25 cellular contexts compared by ENCODE assay signal in the genomic region with DNA sequence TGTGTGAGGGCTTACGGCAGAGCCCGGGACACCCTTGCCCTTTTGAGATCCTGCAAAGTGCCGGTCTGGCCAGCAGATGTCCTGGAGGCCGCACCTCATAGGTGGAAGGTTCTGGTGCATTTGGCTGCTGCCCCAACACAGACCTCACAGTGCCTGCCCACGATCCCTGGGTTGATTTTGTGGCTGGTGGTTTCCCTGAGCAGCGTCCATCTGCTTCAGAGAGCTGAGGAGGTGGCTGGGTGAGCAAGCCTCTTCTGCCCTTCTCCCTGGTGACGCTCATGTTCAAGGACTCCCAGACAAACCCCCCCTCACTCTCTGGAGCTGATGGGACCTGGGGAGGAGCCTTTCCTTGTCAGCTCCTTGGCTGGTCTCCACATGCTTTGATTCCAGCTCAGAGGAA. TPM values are rescaled to one million over a fixed set of nuclear protein-coding genes. Genes with fewer than 3 reads are reported as not detected.
DNase-seq lines count a peak whose midpoint lies in the region; ATAC-seq and TF ChIP-seq lines count a peak whose summit lies in the region.
"Had no signal": no experiment of that assay in that cellular context is flagged by ENCODE, and none has a peak within 500 bp of the region (broad histone marks: within the 10 kb centered on the region; RNA-seq: fewer than 3 reads in every experiment).

No MANE protein-coding gene starts in this region.

- H3K4me3 Mint-ChIP-seq in endodermal cell: no peak overlapping the region
- H3K4me3 Mint-ChIP-seq in CD8-positive, alpha-beta T cell: no peak overlapping the region
- H3K4me3 Mint-ChIP-seq: activated CD8-positive, alpha-beta T cell treated with anti-CD3 and anti-CD28 coated beads for 36 hours; activated naive CD8-positive, alpha-beta T cell; immature natural killer cell; naive B cell had no signal

- intact Hi-C loops in Right ventricle myocardium inferior (cut with DNase I) (no loop called here), cardiac septum (cut with DNase I) (no loop called here)
- intact Hi-C loops in CD8-positive, alpha-beta T cell (cut with DNase I, micrococcal nuclease): no loop called here

- DNase-seq in Right ventricle myocardium inferior (ENCODE audit: missing footprints): no peak
- DNase-seq in cardiac septum (ENCODE audit: low spot score): no peak
- peak; percentile 66 for DNase-seq in endodermal cell
- DNase-seq in right atrium auricular region (ENCODE audit: low spot score): no peak
- DNase-seq in NCI-H1048 (lab: John Stamatoyannopoulos, UW): no peak
- no peak for DNase-seq in CD8-positive, alpha-beta T cell
- no peak for DNase-seq in NK-92 (lab: John Stamatoyannopoulos, UW; ENCODE audit: unreplicated experiment)
- DNase-seq in hypothalamus (lab: John Stamatoyannopoulos, UW): no peak
- DNase-seq: activated CD4-positive, alpha-beta T cell treated with anti-CD3 and anti-CD28 coated beads for 1 hour; activated CD8-positive, alpha-beta T cell treated with anti-CD3 and anti-CD28 coated beads for 36 hours; head of caudate nucleus; immature natural killer cell; naive B cell; NCI-H1105 treated with DMSO at 0.1 percent for 48 hours; NCI-H2029 treated with DMSO at 0.1 percent for 48 hours; NCI-H2227 treated with DMSO at 0.1 percent for 48 hours; NCI-H748 treated with DMSO at 0.1 percent for 48 hours; stimulated activated naive CD4-positive, alpha-beta T cell treated with Interleukin-2 at 50 U/mL for 16 hours; T-helper 1 cell had no signal

- POLR2A ChIA-PET in CD8-positive, alpha-beta T cell (lab: Charles Lee): no interaction called here

- peak; percentile 30 for ATAC-seq in Right ventricle myocardium inferior
- ATAC-seq in CD8-positive, alpha-beta T cell: no peak
- ATAC-seq: activated CD8-positive, alpha-beta T cell treated with anti-CD3 and anti-CD28 coated beads for 36 hours; left lobe of liver had no signal

- no peaks in the 10 kb centered on the region for H3K27me3 ChIP-seq in endodermal cell (ENCODE audit: control insufficient read depth, insufficient read depth, low read length, poor library complexity, severe bottlenecking)
- no peaks in the 10 kb centered on the region for H3K27me3 ChIP-seq in right atrium auricular region
- H3K27me3 ChIP-seq in CD8-positive, alpha-beta T cell (ENCODE audit: insufficient read depth, low read length): no peaks in the 10 kb centered on the region

- TF ChIP-seq CTCF in endodermal cell (conservative IDR thresholded peaks at IDR 0.05): peak; percentile 49
- no peak for TF ChIP-seq CTCF in right atrium auricular region (IDR thresholded peaks at IDR 0.05)
- no peak for TF ChIP-seq CTCF in CD8-positive, alpha-beta T cell (IDR thresholded peaks at IDR 0.05)

- peaks cover 12% of the 10 kb centered on the region for H3K36me3 ChIP-seq in endodermal cell (ENCODE audit: control insufficient read depth, insufficient read depth, low read length)
- peaks cover 42% of the 10 kb centered on the region for H3K36me3 ChIP-seq in right atrium auricular region
- peaks cover 40% of the 10 kb centered on the region for H3K36me3 ChIP-seq in CD8-positive, alpha-beta T cell (ENCODE audit: insufficient read depth, low read length)
- H3K36me3 ChIP-seq: prostate gland had no signal

- H3K4me1 Mint-ChIP-seq in endodermal cell: no peaks in the 10 kb centered on the region
- H3K4me1 Mint-ChIP-seq in CD8-positive, alpha-beta T cell (ENCODE audit: low read depth): no peaks in the 10 kb centered on the region
- H3K4me1 Mint-ChIP-seq: immature natural killer cell, naive B cell had no signal

- H3K4me1 ChIP-seq in endodermal cell (ENCODE audit: control insufficient read depth, insufficient read depth, low read length) (no peaks in the 10 kb centered on the region), right atrium auricular region (peaks cover 0 to 30% of the 10 kb centered on the region in 2 donors)
- H3K4me1 ChIP-seq in CD8-positive, alpha-beta T cell (ENCODE audit: insufficient read depth, low read length): no peaks in the 10 kb centered on the region
- H3K4me1 ChIP-seq: HAP-1, prostate gland had no signal

- peaks cover 3% of the 10 kb centered on the region for H3K36me3 Mint-ChIP-seq in endodermal cell (ENCODE audit: low read depth)
- H3K36me3 Mint-ChIP-seq in CD8-positive, alpha-beta T cell: peaks cover 64% of the 10 kb centered on the region

- 75 to 95% methylated on average over 4 to 7 of the region's 7 CpGs for WGBS in endodermal cell (ENCODE audit: insufficient coverage in 1 of 2, insufficient read length in 1 of 2), 2 experiments

- H3K9me3 Mint-ChIP-seq in endodermal cell: no peaks in the 10 kb centered on the region
- H3K9me3 Mint-ChIP-seq in CD8-positive, alpha-beta T cell: no peaks in the 10 kb centered on the region
- H3K9me3 Mint-ChIP-seq: activated CD8-positive, alpha-beta T cell treated with anti-CD3 and anti-CD28 coated beads for 36 hours; activated T-helper 2 cell treated with anti-CD3 and anti-CD28 coated beads, Interferon-gamma antibody, Interleukin-2, Interleukin-4, amounts not matched to agents 10 μg/mL and 5 μg/mL and 100 μg/mL, durations not matched to agents 14 hours and 24 hours and 36 hours; immature natural killer cell; naive B cell had no signal

- peak overlapping the region; percentile 55 for H3K27ac Mint-ChIP-seq in endodermal cell
- H3K27ac Mint-ChIP-seq in CD8-positive, alpha-beta T cell: no peak overlapping the region
- H3K27ac Mint-ChIP-seq: activated CD8-positive, alpha-beta T cell treated with anti-CD3 and anti-CD28 coated beads for 36 hours; activated naive CD8-positive, alpha-beta T cell; activated T-helper 2 cell treated with anti-CD3 and anti-CD28 coated beads, Interferon-gamma antibody, Interleukin-2, Interleukin-4, amounts not matched to agents 10 μg/mL and 5 μg/mL and 100 μg/mL, durations not matched to agents 14 hours and 24 hours and 36 hours; naive B cell had no signal

- no peak overlapping the region for H3K9ac ChIP-seq in endodermal cell (ENCODE audit: extremely low read depth, low read length, poor library complexity, severe bottlenecking)

- no peaks in the 10 kb centered on the region for H3K9me3 ChIP-seq in endodermal cell (ENCODE audit: control insufficient read depth, low read length)
- no peaks in the 10 kb centered on the region for H3K9me3 ChIP-seq in right atrium auricular region
- no peaks in the 10 kb centered on the region for H3K9me3 ChIP-seq in CD8-positive, alpha-beta T cell (ENCODE audit: low read length)
- H3K9me3 ChIP-seq: HAP-1, prostate gland had no signal

- H3K27ac ChIP-seq in endodermal cell (ENCODE audit: low read depth, low read length) (no peak overlapping the region), right atrium auricular region (peak overlapping the region; percentile 24 to 84)
- H3K27ac ChIP-seq in CD8-positive, alpha-beta T cell (ENCODE audit: low read depth, low read length): no peak overlapping the region
- H3K27ac ChIP-seq: 22Rv1, prostate gland had no signal

- H3K4me3 ChIP-seq in endodermal cell (ENCODE audit: low read length): no peak overlapping the region
- no peak overlapping the region for H3K4me3 ChIP-seq in right atrium auricular region
- no peak overlapping the region for H3K4me3 ChIP-seq in CD8-positive, alpha-beta T cell (ENCODE audit: low read depth, low read length)
- H3K4me3 ChIP-seq: HAP-1, prostate gland had no signal

- CTCF ChIA-PET in CD8-positive, alpha-beta T cell (lab: Charles Lee): no interaction called here

- H3K27me3 Mint-ChIP-seq in endodermal cell (ENCODE audit: insufficient read depth): no peaks in the 10 kb centered on the region
- no peaks in the 10 kb centered on the region for H3K27me3 Mint-ChIP-seq in CD8-positive, alpha-beta T cell (ENCODE audit: low read depth)
- H3K27me3 Mint-ChIP-seq: activated CD8-positive, alpha-beta T cell treated with anti-CD3 and anti-CD28 coated beads for 36 hours; activated naive CD8-positive, alpha-beta T cell; naive B cell had no signal

RNA-seq across cellular contexts. Expression of gene BNIP1, which starts 18.9 kb away (rescaled TPM):
- total RNA-seq in Right ventricle myocardium inferior (10.0 TPM), cardiac septum (11.1 TPM), endodermal cell (1 to 10 TPM; 6.8 to 7.3 TPM), right atrium auricular region (10 to 100 TPM in 1 of 2 donors, 1 to 10 TPM in 1; 7.2 to 11.6 TPM)
- polyA plus RNA-seq in endodermal cell (2013, experiment 1 of 2): 15.2 TPM
- polyA plus RNA-seq in endodermal cell (2013, experiment 2 of 2): 15.2 TPM
- total RNA-seq in CD8-positive, alpha-beta T cell: 10 to 100 TPM; 22.7 to 24.0 TPM

Comparison
In these comparisons a context has a peak if more than half of its experiments do, and no peak if none do; other contexts are left out.
1. H3K27ac ChIP-seq: peak in right atrium auricular region (2 of 2); none in endodermal cell (single experiment) and CD8-positive, alpha-beta T cell (single experiment).